ENCODE assay signal across 16 cellular contexts in the genomic region with DNA sequence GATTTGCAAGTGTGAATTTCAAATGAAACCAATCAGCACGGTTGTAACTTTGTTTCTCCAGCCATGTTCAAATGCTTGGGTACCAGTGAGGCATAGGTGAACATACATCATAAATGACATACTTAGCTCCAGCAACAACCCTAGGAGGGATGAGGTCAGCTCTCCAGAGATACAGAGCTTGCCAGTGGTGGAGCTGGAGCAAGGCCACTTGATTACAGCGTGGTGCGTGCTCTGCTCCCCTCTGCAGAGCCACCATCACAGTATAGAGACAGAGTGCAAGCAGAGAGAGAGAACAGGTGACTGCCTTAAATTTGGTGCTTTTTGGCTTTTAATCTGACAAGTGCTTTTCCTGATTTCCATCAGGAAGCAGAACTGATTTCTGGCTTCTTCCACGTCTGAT.
DNase-seq lines count a peak whose midpoint lies in the region; ATAC-seq and TF ChIP-seq lines count a peak whose summit lies in the region.
"Had no signal": no experiment of that assay in that cellular context is flagged by ENCODE, and none has a peak within 500 bp of the region (broad histone marks: within the 10 kb centered on the region; RNA-seq: fewer than 3 reads in every experiment).

No MANE protein-coding gene starts in this region.

- no peak overlapping the region for H3K27ac ChIP-seq in right atrium auricular region
- H3K27ac ChIP-seq in left ventricle myocardium inferior (replicated peaks): peak overlapping the region; percentile 75
- no peak overlapping the region for H3K27ac ChIP-seq in sigmoid colon

- H3K4me1 ChIP-seq in right atrium auricular region (peaks cover 0 to 30% of the 10 kb centered on the region in 2 donors), left ventricle myocardium inferior (peaks cover 41% of the 10 kb centered on the region), sigmoid colon (peaks cover 0 to 28% (median 13%) of the 10 kb centered on the region in 4 donors)

- ATAC-seq in Right ventricle myocardium superior (ENCODE audit: poor library complexity): peak; percentile 63
- ATAC-seq: GM23338, HCT116 had no signal

- H3K4me3 ChIP-seq in right atrium auricular region (no peak overlapping the region), left ventricle myocardium inferior (no peak overlapping the region), sigmoid colon (no peak overlapping the region)
- H3K4me3 ChIP-seq: GM23338 had no signal

- WGBS in sigmoid colon, 2 donors: 88 to 92% methylated on average over 4 of the region's 4 CpGs

- peaks cover 84% of the 10 kb centered on the region for H3K4me1 Mint-ChIP-seq in nephron progenitor cell
- no peaks in the 10 kb centered on the region for H3K4me1 Mint-ChIP-seq in activated CD4-positive, alpha-beta T cell treated with anti-CD3 and anti-CD28 coated beads, Interleukin-2, amount 10 ng/mL, durations not matched to agents 7 days and 5 days
- H3K4me1 Mint-ChIP-seq: CD4-positive, alpha-beta memory T cell had no signal

- no peak overlapping the region for H3K4me3 Mint-ChIP-seq in nephron progenitor cell
- no peak overlapping the region for H3K4me3 Mint-ChIP-seq in activated CD4-positive, alpha-beta T cell treated with anti-CD3 and anti-CD28 coated beads, Interleukin-2, amount 10 ng/mL, durations not matched to agents 7 days and 5 days
- H3K4me3 Mint-ChIP-seq: CD4-positive, alpha-beta memory T cell; GM23338; H9 had no signal

- intact Hi-C loops in Right ventricle myocardium superior (cut with DNase I) (no loop called here), left ventricle myocardium inferior (cut with micrococcal nuclease) (no loop called here), sigmoid colon (cut with DNase I) (no loop called here)

- CTCF ChIA-PET in activated CD4-positive, alpha-beta T cell treated with anti-CD3 and anti-CD28 coated beads, Interleukin-2, amount 10 ng/mL, durations not matched to agents 7 days and 5 days (lab: Charles Lee): no interaction called here

- TF ChIP-seq CTCF in right atrium auricular region (IDR thresholded peaks at IDR 0.05): no peak
- TF ChIP-seq CTCF in left ventricle myocardium inferior (IDR thresholded peaks at IDR 0.05; ENCODE audit: borderline replicate concordance): no peak
- TF ChIP-seq CTCF in nephron progenitor cell (IDR thresholded peaks at IDR 0.05): no peak
- TF ChIP-seq CTCF in sigmoid colon (IDR thresholded peaks at IDR 0.05): no peak

- no peaks in the 10 kb centered on the region for H3K36me3 Mint-ChIP-seq in nephron progenitor cell (ENCODE audit: low read depth)
- H3K36me3 Mint-ChIP-seq in activated CD4-positive, alpha-beta T cell treated with anti-CD3 and anti-CD28 coated beads, Interleukin-2, amount 10 ng/mL, durations not matched to agents 7 days and 5 days (ENCODE audit: low read depth): no peaks in the 10 kb centered on the region
- H3K36me3 Mint-ChIP-seq: CD4-positive, alpha-beta memory T cell had no signal

- no peaks in the 10 kb centered on the region for H3K27me3 ChIP-seq in right atrium auricular region
- H3K27me3 ChIP-seq in left ventricle myocardium inferior (ENCODE audit: low read depth): no peaks in the 10 kb centered on the region
- no peaks in the 10 kb centered on the region for H3K27me3 ChIP-seq in sigmoid colon

- no peak for TF ChIP-seq POLR2A in sigmoid colon (IDR thresholded peaks at IDR 0.05)

- peaks cover 4% of the 10 kb centered on the region for H3K27me3 Mint-ChIP-seq in nephron progenitor cell (ENCODE audit: low read depth, poor library complexity)
- H3K27me3 Mint-ChIP-seq in activated CD4-positive, alpha-beta T cell treated with anti-CD3 and anti-CD28 coated beads, Interleukin-2, amount 10 ng/mL, durations not matched to agents 7 days and 5 days: peaks cover 4% of the 10 kb centered on the region

- POLR2A ChIA-PET in activated CD4-positive, alpha-beta T cell treated with anti-CD3 and anti-CD28 coated beads, Interleukin-2, amount 10 ng/mL, durations not matched to agents 7 days and 5 days (lab: Charles Lee): no interaction called here

- H3K9me3 Mint-ChIP-seq in nephron progenitor cell: no peaks in the 10 kb centered on the region
- no peaks in the 10 kb centered on the region for H3K9me3 Mint-ChIP-seq in activated CD4-positive, alpha-beta T cell treated with anti-CD3 and anti-CD28 coated beads, Interleukin-2, amount 10 ng/mL, durations not matched to agents 7 days and 5 days
- H3K9me3 Mint-ChIP-seq: GM23338, H9 had no signal

- no peak for TF ChIP-seq EP300 in sigmoid colon (IDR thresholded peaks at IDR 0.05)

- H3K9me3 ChIP-seq in right atrium auricular region (no peaks in the 10 kb centered on the region), left ventricle myocardium inferior (replicated peaks) (no peaks in the 10 kb centered on the region), sigmoid colon (no peaks in the 10 kb centered on the region)

- peak; percentile 54 for DNase-seq in Right ventricle myocardium superior
- DNase-seq in right atrium auricular region (ENCODE audit: low spot score): no peak
- no peak for DNase-seq in left ventricle myocardium inferior
- no peak for DNase-seq in nephron progenitor cell
- DNase-seq in activated CD4-positive, alpha-beta T cell treated with anti-CD3 and anti-CD28 coated beads, Interleukin-2, amount 10 ng/mL, durations not matched to agents 7 days and 5 days: no peak
- DNase-seq in sigmoid colon: no peak
- DNase-seq: C1 segment of cervical spinal cord; Calu3; CD4-positive, alpha-beta memory T cell; COR-L47; DMS53; DMS79 treated with DMSO at 0.1 percent for 48 hours; GF-D8; H9 had no signal

- H3K36me3 ChIP-seq in right atrium auricular region: no peaks in the 10 kb centered on the region
- no peaks in the 10 kb centered on the region for H3K36me3 ChIP-seq in left ventricle myocardium inferior
- H3K36me3 ChIP-seq in sigmoid colon: no peaks in the 10 kb centered on the region

- peak overlapping the region; percentile 12 for H3K27ac Mint-ChIP-seq in nephron progenitor cell
- H3K27ac Mint-ChIP-seq in activated CD4-positive, alpha-beta T cell treated with anti-CD3 and anti-CD28 coated beads, Interleukin-2, amount 10 ng/mL, durations not matched to agents 7 days and 5 days: no peak overlapping the region
- H3K27ac Mint-ChIP-seq: CD4-positive, alpha-beta memory T cell; GM23338; H9 had no signal
